17 cellular contexts compared by ENCODE assay signal in genomic region chr12:6223545-6223944, GRCh38. TPM values are rescaled to one million over a fixed set of nuclear protein-coding genes. Genes with fewer than 3 reads are reported as not detected.
DNase-seq lines count a peak whose midpoint lies in the region; ATAC-seq and TF ChIP-seq lines count a peak whose summit lies in the region.
"Had no signal": no experiment of that assay in that cellular context is flagged by ENCODE, and none has a peak within 500 bp of the region (broad histone marks: within the 10 kb centered on the region; RNA-seq: fewer than 3 reads in every experiment).

No MANE protein-coding gene starts in this region.

- 81 to 84% methylated on average over 10 of the region's 10 CpGs for WGBS in tibial nerve, 2 donors

- H3K4me3 ChIP-seq in neural progenitor cell (no peak overlapping the region), tibial nerve (no peak overlapping the region)

- no peaks in the 10 kb centered on the region for H4K20me1 ChIP-seq in neural progenitor cell (ENCODE audit: low read depth)

- H2AFZ ChIP-seq in neural progenitor cell (replicated peaks) = no peak overlapping the region

- H3K27me3 Mint-ChIP-seq in neural progenitor cell (ENCODE audit: insufficient read depth, low read depth) = peaks cover 22% of the 10 kb centered on the region
- H3K27me3 Mint-ChIP-seq in activated T-cell treated with anti-CD3 and anti-CD28 coated beads, Interleukin-2, amount 50 U/mL, for 4 hours (ENCODE audit: low read depth) = no peaks in the 10 kb centered on the region
- H3K27me3 Mint-ChIP-seq: stimulated activated naive CD8-positive, alpha-beta T cell treated with anti-CD3 and anti-CD28 coated beads, Interleukin-15, amount 100 ng/mL, for 72 hours had no signal

- TF ChIP-seq POLR2A in tibial nerve (IDR thresholded peaks at IDR 0.05) = no peak

- H3K9me3 ChIP-seq in neural progenitor cell (ENCODE audit: low read depth) (no peaks in the 10 kb centered on the region), tibial nerve (no peaks in the 10 kb centered on the region)

- H3F3A ChIP-seq in neural progenitor cell (ENCODE audit: low read depth) = peaks cover 6% of the 10 kb centered on the region

- no peaks in the 10 kb centered on the region for H3K36me3 ChIP-seq in neural progenitor cell
- H3K36me3 ChIP-seq in tibial nerve = peaks cover 0 to 15% (median 0%) of the 10 kb centered on the region in 3 donors

- TF ChIP-seq CTCF in RWPE1 (conservative IDR thresholded peaks at IDR 0.05; ENCODE audit: low read depth) (no peak), neural progenitor cell (IDR thresholded peaks at IDR 0.05) (no peak), tibial nerve (IDR thresholded peaks at IDR 0.05) (no peak)

- peaks cover 14% of the 10 kb centered on the region for H3K4me1 ChIP-seq in neural progenitor cell
- H3K4me1 ChIP-seq in tibial nerve = peaks cover 5 to 100% (median 82%) of the 10 kb centered on the region in 4 donors

- CTCF ChIA-PET in RWPE1 (lab: Yijun Ruan, JAX) = no interaction called here

- POLR2A ChIA-PET in RWPE1 (lab: Yijun Ruan, JAX; ENCODE audit: low non-redundant PET) = no interaction called here

- H3K27me3 ChIP-seq in neural progenitor cell = no peaks in the 10 kb centered on the region
- no peaks in the 10 kb centered on the region for H3K27me3 ChIP-seq in tibial nerve

- no peak overlapping the region for H3K4me2 ChIP-seq in neural progenitor cell

- no peak overlapping the region for H3K9ac ChIP-seq in neural progenitor cell

- H3K36me3 Mint-ChIP-seq in neural progenitor cell = no peaks in the 10 kb centered on the region
- no peaks in the 10 kb centered on the region for H3K36me3 Mint-ChIP-seq in activated T-cell treated with anti-CD3 and anti-CD28 coated beads, Interleukin-2, amount 50 U/mL, for 4 hours (ENCODE audit: insufficient read depth)

- peak overlapping the region; percentile 38 for H3K4me3 Mint-ChIP-seq in neural progenitor cell
- no peak overlapping the region for H3K4me3 Mint-ChIP-seq in activated T-cell treated with anti-CD3 and anti-CD28 coated beads, Interleukin-2, amount 50 U/mL, for 4 hours
- H3K4me3 Mint-ChIP-seq: stimulated activated naive CD8-positive, alpha-beta T cell treated with anti-CD3 and anti-CD28 coated beads, Interleukin-15, amount 100 ng/mL, for 72 hours had no signal

- peak overlapping the region; percentile 97 for H3K27ac ChIP-seq in RWPE1
- H3K27ac ChIP-seq in epithelial cell of prostate = peak overlapping the region; percentile 99
- H3K27ac ChIP-seq in neural progenitor cell = no peak overlapping the region
- peak overlapping the region; percentile 43 to 99 (median 86) for H3K27ac ChIP-seq in tibial nerve

- no peaks in the 10 kb centered on the region for H3K79me2 ChIP-seq in neural progenitor cell (ENCODE audit: low read depth)

- peaks cover 64% of the 10 kb centered on the region for H3K4me1 Mint-ChIP-seq in neural progenitor cell
- H3K4me1 Mint-ChIP-seq in activated T-cell treated with anti-CD3 and anti-CD28 coated beads, Interleukin-2, amount 50 U/mL, for 4 hours (ENCODE audit: low read depth) = peaks cover 2% of the 10 kb centered on the region

- no peak for ATAC-seq in HG03139 (IDR thresholded peaks at IDR 0.05; ENCODE audit: unreplicated experiment)
- no peak for ATAC-seq in activated T-cell treated with anti-CD3 and anti-CD28 coated beads, Interleukin-2, amount 50 U/mL, for 4 hours
- ATAC-seq: activated CD4-positive, CD25-positive, alpha-beta regulatory T cell treated with anti-CD3 and anti-CD28 coated beads, Interleukin-2, amount 50 U/mL, for 24 hours; stimulated activated naive CD8-positive, alpha-beta T cell treated with anti-CD3 and anti-CD28 coated beads, Interleukin-15, amount 100 ng/mL, for 72 hours had no signal

- no peak for DNase-seq in RWPE1 (ENCODE audit: low spot score)
- no peak for DNase-seq in epithelial cell of prostate (ENCODE audit: low read depth, low spot score)
- no peak for DNase-seq in neural progenitor cell (ENCODE audit: low spot score)
- DNase-seq in tibial nerve (ENCODE audit: low spot score in 2 of 2) = no peak
- DNase-seq in NCI-H2171 treated with DMSO at 0.1 percent for 48 hours (lab: John Stamatoyannopoulos, UW) = no peak
- no peak for DNase-seq in activated T-cell treated with anti-CD3 and anti-CD28 coated beads, Interleukin-2, amount 50 U/mL, for 4 hours
- no peak for DNase-seq in iPS-NIHi11 (ENCODE audit: low spot score)
- DNase-seq: cortex of kidney; DMS 273 treated with DMSO at 0.1 percent for 48 hours; GF-D8; NCI-H146; NCI-H2227 treated with DMSO at 0.1 percent for 48 hours; SHP77 treated with DMSO at 0.1 percent for 48 hours; stimulated activated naive CD8-positive, alpha-beta T cell treated with anti-CD3 and anti-CD28 coated beads, Interleukin-15, amount 100 ng/mL, for 72 hours; T-helper 2 cell had no signal

- no peaks in the 10 kb centered on the region for H3K9me3 Mint-ChIP-seq in neural progenitor cell
- no peaks in the 10 kb centered on the region for H3K9me3 Mint-ChIP-seq in activated T-cell treated with anti-CD3 and anti-CD28 coated beads, Interleukin-2, amount 50 U/mL, for 4 hours
- H3K9me3 Mint-ChIP-seq: stimulated activated naive CD8-positive, alpha-beta T cell treated with anti-CD3 and anti-CD28 coated beads, Interleukin-15, amount 100 ng/mL, for 72 hours had no signal

- no peak overlapping the region for H3K27ac Mint-ChIP-seq in neural progenitor cell
- H3K27ac Mint-ChIP-seq: stimulated activated naive CD8-positive, alpha-beta T cell treated with anti-CD3 and anti-CD28 coated beads, Interleukin-15, amount 100 ng/mL, for 72 hours had no signal

- no peak for TF ChIP-seq EP300 in tibial nerve (IDR thresholded peaks at IDR 0.05)

RNA-seq across cellular contexts. Expression of gene CD9, which starts 23.3 kb away (rescaled TPM):
- total RNA-seq in neural progenitor cell (ENCODE audit: low replicate concordance) (3.1 and 3.6 TPM in 2 replicates), tibial nerve (100 to 1,000 TPM; 297 to 500 (median 391) TPM)
- total RNA-seq in activated T-cell treated with anti-CD3 and anti-CD28 coated beads, Interleukin-2, amount 50 U/mL, for 4 hours = 1 to 10 TPM; 1.6 to 3.2 (median 3.0) TPM

Comparison
In these comparisons a context has a peak if more than half of its experiments do, and no peak if none do; other contexts are left out.
1. RNA of gene CD9, which starts 23.3 kb away (total RNA-seq): 297 to 500 TPM in tibial nerve; 3.1 to 3.6 TPM in neural progenitor cell and 1.6 to 3.2 TPM in activated T-cell treated with anti-CD3 and anti-CD28 coated beads, Interleukin-2, amount 50 U/mL, for 4 hours; every median in the first group is over 10 times any median in the second.